In the genomic region with DNA sequence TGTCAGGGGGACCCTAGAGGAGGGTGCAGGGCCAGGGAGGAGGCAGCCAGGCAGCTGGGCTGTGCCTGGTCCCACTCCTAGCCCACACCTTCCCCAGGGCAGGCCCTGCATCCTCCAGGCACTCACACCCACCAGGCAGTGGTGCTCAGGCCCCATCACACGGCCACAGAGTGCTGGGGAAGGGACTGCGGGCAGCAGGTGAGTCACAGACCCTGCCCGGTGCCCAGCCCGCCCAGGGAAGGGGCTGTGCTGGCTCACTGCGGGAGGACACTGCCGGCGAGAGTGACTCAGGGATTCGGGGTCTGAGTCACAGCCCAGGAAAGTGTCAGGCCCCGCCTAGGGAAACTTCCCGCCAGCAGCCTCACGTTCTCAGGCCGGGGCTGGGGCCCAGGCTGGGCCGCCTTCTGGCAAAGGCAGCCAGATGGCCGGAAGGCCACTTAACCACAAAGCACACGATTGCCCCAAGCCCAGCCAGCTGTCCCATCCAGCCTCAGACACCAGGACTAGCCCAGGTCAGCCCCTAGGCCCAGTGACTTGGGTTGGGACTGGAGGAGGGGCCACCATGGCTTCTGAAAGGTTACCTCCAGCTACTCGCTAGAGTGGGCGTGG, we compare ENCODE assay signal across 1 cellular context.
A peak's percentile ranks its signal among the peaks of the same experiment; 100 is the strongest.
TF ChIP-seq lines count a peak whose summit lies in the region.

No MANE protein-coding gene starts in this region.

TF ChIP-seq in HepG2, 621 proteins besides CTCF, POLR2A, EP300 and RAD21 (continued from another document and continues in another):
- TF ChIP-seq AHDC1 (CRISPR knock-in tag; IDR thresholded peaks at IDR 0.05; ENCODE audit: borderline replicate concordance) (peak; percentile 52; the same call in 1 of the 2 replicates), KLF16 (CRISPR knock-in tag; IDR thresholded peaks at IDR 0.05) (peak in 1 of 2 experiments; percentile 57; a peak in 1 of 4 replicates), HMG20A (CRISPR knock-in tag; IDR thresholded peaks at IDR 0.05; ENCODE audit: borderline replicate concordance) (peak; percentile 55; the same call in 1 of the 2 replicates), ZNF430 (CRISPR knock-in tag; IDR thresholded peaks at IDR 0.05) (0 out of 2 replicates have a peak, but pooled peaks have one; percentile 21), ZNF282 (IDR thresholded peaks at IDR 0.05; ENCODE audit: partially characterized antibody) (no peak), ARNT2 (CRISPR knock-in tag; IDR thresholded peaks at IDR 0.05; ENCODE audit: low read depth) (0 out of 2 replicates have a peak, but pooled peaks have one; percentile 72), THAP11 (CRISPR knock-in tag; IDR thresholded peaks at IDR 0.05) (peak; percentile 21; the same call in 1 of the 2 replicates), RERE (CRISPR knock-in tag; IDR thresholded peaks at IDR 0.05; ENCODE audit: low read depth) (peak; percentile 64; the same call in 1 of the 2 replicates), ZNF205 (CRISPR knock-in tag; IDR thresholded peaks at IDR 0.05) (0 out of 2 replicates have a peak, but pooled peaks have one; percentile 31), CCAR2 (optimal IDR thresholded peaks at IDR 0.05; ENCODE audit: low read depth, low read length) (no peak), PTBP1 (IDR thresholded peaks at IDR 0.05; ENCODE audit: low read depth, low read length, poor library complexity, severe bottlenecking) (peak; percentile 37), RXRB (CRISPR knock-in tag; IDR thresholded peaks at IDR 0.05; ENCODE audit: borderline replicate concordance) (peak; percentile 56; the same call in 1 of the 2 replicates), ZBTB42 (CRISPR knock-in tag; IDR thresholded peaks at IDR 0.05) (no peak), NFE2L2 (IDR thresholded peaks at IDR 0.05; ENCODE audit: low read length) (peak; percentile 94), NFAT5 (CRISPR knock-in tag; IDR thresholded peaks at IDR 0.05) (0 out of 2 replicates have a peak, but pooled peaks have one; percentile 47), ZBTB37 (CRISPR knock-in tag; IDR thresholded peaks at IDR 0.05) (peak; percentile 82; the same call in 1 of the 2 replicates), FOXP4 (CRISPR knock-in tag; IDR thresholded peaks at IDR 0.05) (peak; percentile 45; the same call in 1 of the 2 replicates), ZFP37 (CRISPR knock-in tag; IDR thresholded peaks at IDR 0.05; ENCODE audit: borderline replicate concordance) (peak; percentile 74; the same call in 1 of the 2 replicates), ZNF335 (CRISPR knock-in tag; IDR thresholded peaks at IDR 0.05) (peak; percentile 72; the same call in 1 of the 2 replicates), PATZ1 (CRISPR knock-in tag; IDR thresholded peaks at IDR 0.05) (peak; percentile 41; the same call in 1 of the 2 replicates), PCBP1 (IDR thresholded peaks at IDR 0.05; ENCODE audit: borderline replicate concordance, low read depth, low read length) (0 out of 2 replicates have a peak, but pooled peaks have one; percentile 68), MBNL3 (CRISPR knock-in tag; conservative IDR thresholded peaks at IDR 0.05) (no peak), AGO1 (IDR thresholded peaks at IDR 0.05; ENCODE audit: low read depth, low read length, poor library complexity, severe bottlenecking) (no peak), ZNF724P (CRISPR knock-in tag; IDR thresholded peaks at IDR 0.05; ENCODE audit: borderline replicate concordance) (peak; percentile 35; the same call in 1 of the 2 replicates)
- TF ChIP-seq, protein P1, sequence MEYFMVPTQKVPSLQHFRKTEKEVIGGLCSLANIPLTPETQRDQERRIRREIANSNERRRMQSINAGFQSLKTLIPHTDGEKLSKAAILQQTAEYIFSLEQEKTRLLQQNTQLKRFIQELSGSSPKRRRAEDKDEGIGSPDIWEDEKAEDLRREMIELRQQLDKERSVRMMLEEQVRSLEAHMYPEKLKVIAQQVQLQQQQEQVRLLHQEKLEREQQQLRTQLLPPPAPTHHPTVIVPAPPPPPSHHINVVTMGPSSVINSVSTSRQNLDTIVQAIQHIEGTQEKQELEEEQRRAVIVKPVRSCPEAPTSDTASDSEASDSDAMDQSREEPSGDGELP (IDR thresholded peaks at IDR 0.05; ENCODE audit: borderline replicate concordance, low read depth), result 0 out of 2 replicates have a peak, but pooled peaks have one; percentile 76
